In the genomic region with DNA sequence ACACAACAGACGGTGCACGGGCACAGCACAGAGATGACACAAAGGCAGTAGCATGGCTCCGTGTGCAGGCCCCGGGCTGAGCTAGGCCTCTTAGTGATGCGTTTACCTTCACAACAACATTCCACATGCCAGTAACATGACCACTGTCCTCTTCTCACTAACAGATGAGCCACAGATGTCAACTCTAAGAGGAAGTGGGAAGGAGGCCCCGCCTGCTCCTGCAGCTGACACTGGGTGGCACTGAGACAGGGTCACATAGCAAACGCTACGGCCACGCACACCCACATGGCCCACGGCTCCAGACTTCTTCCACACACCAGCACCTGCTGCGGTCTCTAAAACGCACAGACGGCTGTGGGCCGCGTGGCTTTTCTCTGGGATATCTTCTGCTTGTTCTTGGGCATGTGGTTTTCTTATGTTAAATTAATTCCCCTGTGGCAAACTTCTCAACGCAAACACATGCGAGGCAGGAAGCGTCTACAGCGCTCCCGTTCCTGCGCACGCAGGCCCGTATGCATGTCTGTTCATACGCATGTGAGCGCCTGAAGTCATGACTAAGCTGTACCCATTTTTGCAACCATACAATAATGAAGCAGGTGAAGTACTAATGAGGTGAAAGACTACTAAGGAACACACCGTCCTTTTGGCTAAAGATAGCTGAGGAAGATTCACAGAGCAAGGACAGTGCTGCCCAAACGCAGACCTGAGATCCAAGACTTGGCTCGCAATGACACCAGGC, we compare ENCODE assay signal across 8 cellular contexts. TPM values are rescaled to one million over a fixed set of nuclear protein-coding genes. Genes with fewer than 3 reads are reported as not detected.
DNase-seq lines count a peak whose midpoint lies in the region; ATAC-seq, FAIRE-seq and TF ChIP-seq lines count a peak whose summit lies in the region.
"Had no signal": no experiment of that assay in that cellular context is flagged by ENCODE, and none has a peak within 500 bp of the region (broad histone marks: within the 10 kb centered on the region; RNA-seq: fewer than 3 reads in every experiment).

No MANE protein-coding gene starts in this region.

- CTCF ChIA-PET in naive thymus-derived CD4-positive, alpha-beta T cell (lab: Charles Lee) = interaction anchor here (0.6 to 1.0 kb wide), 2 partner anchors 21 to 80 kb away, joined by 3 to 4 read pairs; no protein-coding TSS in a partner anchor

- intact Hi-C loops in naive thymus-derived CD4-positive, alpha-beta T cell (cut with micrococcal nuclease) = loop anchor here in 1 of 2 donors (1.0 to 10.0 kb wide), 3 partner anchors 21 to 386 kb away; a partner anchor contains a TSS

- no peaks in the 10 kb centered on the region for H3K36me3 ChIP-seq in naive thymus-derived CD4-positive, alpha-beta T cell (ENCODE audit: control insufficient read depth in 2 of 3, insufficient read depth in 3 of 3, low read length in 3 of 3)

- H3K27ac ChIP-seq in HL-60 (replicated peaks) = peak overlapping the region; percentile 34
- H3K27ac ChIP-seq in naive thymus-derived CD4-positive, alpha-beta T cell (ENCODE audit: low read depth, low read length) = peak overlapping the region; percentile 46

- H3K4me1 Mint-ChIP-seq in naive thymus-derived CD4-positive, alpha-beta T cell = peaks cover 14 to 31% (median 28%) of the 10 kb centered on the region in 7 donors

- H3K4me1 ChIP-seq in naive thymus-derived CD4-positive, alpha-beta T cell (ENCODE audit: control insufficient read depth in 2 of 2, insufficient read depth in 2 of 2, low read length in 2 of 2) = peaks cover 0 to 17% of the 10 kb centered on the region in 2 donors

- peak overlapping the region; percentile 30 to 77 (median 62) for H3K4me3 Mint-ChIP-seq in naive thymus-derived CD4-positive, alpha-beta T cell

- FAIRE-seq in GM18507 (lab: Jason Lieb, UNC) = peak; percentile 80

- H3K9me3 ChIP-seq in naive thymus-derived CD4-positive, alpha-beta T cell (ENCODE audit: control insufficient read depth in 2 of 3, low read length in 3 of 3) = no peaks in the 10 kb centered on the region

- POLR2A ChIA-PET in naive thymus-derived CD4-positive, alpha-beta T cell (lab: Charles Lee) = interaction anchor here (0.8 to 1.4 kb wide), 3 partner anchors 9 to 21 kb away, joined by 3 to 6 read pairs (median 5); no protein-coding TSS in a partner anchor

- no peaks in the 10 kb centered on the region for H3K27me3 Mint-ChIP-seq in naive thymus-derived CD4-positive, alpha-beta T cell

- peak; percentile 81 for ATAC-seq in naive thymus-derived CD4-positive, alpha-beta T cell
- ATAC-seq in GM18870 (IDR thresholded peaks at IDR 0.05; ENCODE audit: unreplicated experiment) = no peak

- peak; percentile 37 for DNase-seq in GM18507 (ENCODE audit: extremely low spot score, insufficient read length, low read depth)
- DNase-seq in HL-60 (ENCODE audit: low read depth in 1 of 2, low spot score in 1 of 2) = peak; percentile 75 to 93
- DNase-seq in activated T-cell treated with anti-CD3 and anti-CD28 coated beads for 4 hours = peak; percentile 16
- DNase-seq in naive thymus-derived CD4-positive, alpha-beta T cell = peak in 7 of 9 donors; percentile 48 to 82 (median 77)
- no peak for DNase-seq in T1000 (lab: John Stamatoyannopoulos, UW)
- DNase-seq in DMS114 treated with DMSO at 0.1 percent for 48 hours (lab: John Stamatoyannopoulos, UW; ENCODE audit: unreplicated experiment) = no peak

- H3K27ac Mint-ChIP-seq in naive thymus-derived CD4-positive, alpha-beta T cell = peak overlapping the region; percentile 59 to 98 (median 91)

- H3K4me3 ChIP-seq in HL-60 (replicated peaks; ENCODE audit: insufficient read depth, low read length) = no peak overlapping the region
- H3K4me3 ChIP-seq in naive thymus-derived CD4-positive, alpha-beta T cell (ENCODE audit: low read length) = no peak overlapping the region

- peaks cover 0 to 18% (median 0%) of the 10 kb centered on the region in 5 donors for H3K36me3 Mint-ChIP-seq in naive thymus-derived CD4-positive, alpha-beta T cell

- H3K9me3 Mint-ChIP-seq in naive thymus-derived CD4-positive, alpha-beta T cell = peaks cover 0 to 2% (median 0%) of the 10 kb centered on the region in 11 donors

- no peak for TF ChIP-seq CTCF in HL-60 (IDR thresholded peaks at IDR 0.05; ENCODE audit: insufficient read depth, low read length)

- H3K27me3 ChIP-seq in HL-60 (ENCODE audit: insufficient read depth, poor library complexity, severe bottlenecking) = no peaks in the 10 kb centered on the region
- H3K27me3 ChIP-seq in naive thymus-derived CD4-positive, alpha-beta T cell (ENCODE audit: control insufficient read depth in 2 of 2, insufficient read depth in 2 of 2, low read length in 2 of 2) = no peaks in the 10 kb centered on the region

RNA-seq across cellular contexts. Expression of a gene that starts 26.8 kb away (rescaled TPM):
- total RNA-seq in naive thymus-derived CD4-positive, alpha-beta T cell = 10 to 100 TPM in 2 of 5 experiments, 1 to 10 TPM in 2, under 1 TPM in 1; 0.53 to 11.0 (median 4.0) TPM
- polyA plus RNA-seq in naive thymus-derived CD4-positive, alpha-beta T cell = 1 to 10 TPM; 3.0 to 3.8 TPM
- total RNA-seq: SK-MEL-5 had no signal

Comparison
In these comparisons a context has a peak if more than half of its experiments do, and no peak if none do; other contexts are left out.
1. DNase-seq: peak in GM18507 (single experiment), HL-60 (2 of 2), activated T-cell treated with anti-CD3 and anti-CD28 coated beads for 4 hours (single experiment) and naive thymus-derived CD4-positive, alpha-beta T cell (7 of 9); none in T1000 (single experiment) and DMS114 treated with DMSO at 0.1 percent for 48 hours (single experiment).